ENCODE assay signal across 23 cellular contexts in genomic region chr6:76165471-76166221, GRCh38.
"Had no signal": no experiment of that assay in that cellular context is flagged by ENCODE, and none has a peak within 500 bp of the region (broad histone marks: within the 10 kb centered on the region; RNA-seq: fewer than 3 reads in every experiment).

No MANE protein-coding gene starts in this region.

- DNase-seq: colonic mucosa; effector CD8-positive, alpha-beta T cell; endodermal cell; foreskin fibroblast; gastrocnemius medialis; head of caudate nucleus; natural killer cell; stimulated activated CD4-positive, alpha-beta T cell treated with anti-CD3 and anti-CD28 coated beads, Interleukin-12 subunit alpha, Interleukin-12 subunit beta, amount 100 ng/mL, for 4 hours; stimulated activated CD4-positive, alpha-beta T cell treated with anti-CD3 and anti-CD28 coated beads, Interleukin-1b, Interleukin-23, amount 100 ng/mL, for 48 hours; stimulated activated CD4-positive, alpha-beta T cell treated with anti-CD3 and anti-CD28 coated beads, Interleukin-4, amount 100 ng/mL, for 1 hour; stimulated activated CD8-positive, alpha-beta memory T cell treated with anti-CD3 and anti-CD28 coated beads, Interleukin-4, amount 100 ng/mL, for 48 hours; stimulated activated naive CD4-positive, alpha-beta T cell treated with Interleukin-2 at 50 U/mL for 16 hours; stomach; thyroid gland had no signal

- H3K9me3 ChIP-seq: colonic mucosa, gastrocnemius medialis, thyroid gland had no signal

- H3K4me1 ChIP-seq: colonic mucosa, gastrocnemius medialis, pancreas, stomach, thyroid gland had no signal

- FAIRE-seq: keratinocyte, pancreas had no signal

- H3K36me3 ChIP-seq: colonic mucosa, gastrocnemius medialis, neutrophil, pancreas, stomach, thyroid gland had no signal

- H3K27ac ChIP-seq: colonic mucosa, epithelial cell of prostate, gastrocnemius medialis, neutrophil, pancreas, stomach, thyroid gland had no signal

- ATAC-seq: esophagus mucosa, gastrocnemius medialis, left lobe of liver, natural killer cell, pancreas, sciatic nerve had no signal

- H3K4me3 ChIP-seq: colonic mucosa, gastrocnemius medialis, lung, pancreas, smooth muscle cell, stomach, thyroid gland had no signal

- H3K27me3 ChIP-seq: colonic mucosa, gastrocnemius medialis, neutrophil, pancreas, stomach, thyroid gland had no signal
